ENCODE assay signal across 16 cellular contexts in the genomic region with DNA sequence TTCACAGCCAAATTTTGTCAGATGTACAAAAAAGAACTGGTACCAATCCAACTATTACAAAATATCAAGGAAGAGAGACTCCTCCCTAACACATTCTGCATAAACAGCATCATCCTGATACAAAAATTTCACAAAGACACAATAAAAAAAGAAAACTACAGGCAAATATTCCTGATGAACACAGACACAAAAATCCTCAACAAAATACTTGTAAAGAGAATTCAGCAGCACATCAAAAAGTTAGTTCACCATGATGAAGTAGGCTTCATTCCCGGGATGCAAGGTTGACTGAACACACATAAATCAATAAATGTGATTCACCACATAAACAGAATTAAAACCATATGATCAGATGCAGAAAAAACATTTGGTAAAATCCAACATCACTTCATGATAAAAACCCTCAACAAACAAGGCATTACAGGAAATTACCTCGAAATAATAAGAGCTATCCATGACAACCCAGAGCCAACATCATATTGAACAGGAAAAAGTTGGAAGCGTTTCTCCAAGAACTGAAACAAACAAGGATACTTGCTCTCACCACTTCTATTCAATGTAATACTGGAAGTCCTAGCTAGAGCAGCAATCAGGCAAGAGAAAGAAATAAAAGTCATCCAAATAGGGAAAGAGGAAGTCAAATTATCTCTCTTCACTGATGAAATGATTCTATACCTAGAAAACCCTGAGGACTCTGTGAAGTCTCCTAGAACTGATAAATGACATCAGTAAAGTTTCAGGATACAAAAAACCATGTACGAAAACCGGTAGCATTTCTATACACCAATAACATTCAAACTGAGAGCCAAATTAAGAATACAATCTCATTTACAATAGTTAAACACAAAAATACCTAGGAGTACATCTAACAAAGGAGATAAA.
A peak's percentile ranks its signal among the peaks of the same experiment; 100 is the strongest.
DNase-seq lines count a peak whose midpoint lies in the region; ATAC-seq and TF ChIP-seq lines count a peak whose summit lies in the region.
"Had no signal": no experiment of that assay in that cellular context is flagged by ENCODE, and none has a peak within 500 bp of the region (broad histone marks: within the 10 kb centered on the region; RNA-seq: fewer than 3 reads in every experiment).

No MANE protein-coding gene starts in this region.

- TF ChIP-seq CTCF in left ventricle myocardium inferior (IDR thresholded peaks at IDR 0.05; ENCODE audit: borderline replicate concordance): no peak
- no peak for TF ChIP-seq CTCF in fibroblast of lung (conservative IDR thresholded peaks at IDR 0.05 in 1 of 2, IDR thresholded peaks at IDR 0.05 in 1 of 2; ENCODE audit: low read depth in 1 of 2, low read length in 2 of 2)
- TF ChIP-seq CTCF in uterus (IDR thresholded peaks at IDR 0.05): no peak

- no peak overlapping the region for H3K9ac ChIP-seq in fibroblast of lung (ENCODE audit: insufficient read depth, low read length)
- H3K9ac ChIP-seq: KMS-11 had no signal

- H3K27me3 ChIP-seq in left ventricle myocardium inferior (ENCODE audit: low read depth) (no peaks in the 10 kb centered on the region), fibroblast of lung (ENCODE audit: control insufficient read depth, insufficient read depth, low read length) (no peaks in the 10 kb centered on the region), uterus (no peaks in the 10 kb centered on the region)
- H3K27me3 ChIP-seq: gastrocnemius medialis had no signal

- DNase-seq in left ventricle myocardium superior (no peak), left ventricle myocardium inferior (no peak), fibroblast of lung (ENCODE audit: low read depth in 2 of 2) (peak; percentile 56 to 61), uterus (no peak), dedifferentiated amniotic fluid mesenchymal stem cell (ENCODE audit: extremely low spot score) (no peak)
- DNase-seq in activated naive CD4-positive, alpha-beta T cell treated with anti-CD3 and anti-CD28 coated beads, Interleukin-2, amount 50 U/mL, for 72 hours (ENCODE audit: low spot score in 2 of 2): no peak
- no peak for DNase-seq in stimulated activated CD4-positive, alpha-beta T cell treated with anti-CD3 and anti-CD28 coated beads, Interleukin-2, amount 100 ng/mL, for 48 hours
- DNase-seq: activated CD4-positive, alpha-beta T cell treated with anti-CD3 and anti-CD28 coated beads, Interleukin-2, amount 10 ng/mL, durations not matched to agents 7 days and 5 days; effector memory CD4-positive, alpha-beta T cell; gastrocnemius medialis; NCI-H2227 treated with DMSO at 0.1 percent for 48 hours had no signal

- no peak overlapping the region for H3K4me3 ChIP-seq in left ventricle myocardium inferior
- no peak overlapping the region for H3K4me3 ChIP-seq in fibroblast of lung (replicated peaks in 1 of 4; ENCODE audit: control extremely low read depth in 1 of 4, insufficient read depth in 1 of 4, low read depth in 3 of 4, low read length in 4 of 4)
- no peak overlapping the region for H3K4me3 ChIP-seq in uterus
- H3K4me3 ChIP-seq: gastrocnemius medialis, lung had no signal

- ATAC-seq in left ventricle myocardium superior: peak; percentile 62
- ATAC-seq in SK-N-SH treated with all-trans-retinoic acid at 6 μM for 48 hours: peak; percentile 45
- ATAC-seq in activated naive CD4-positive, alpha-beta T cell treated with anti-CD3 and anti-CD28 coated beads, Interleukin-2, amount 50 U/mL, for 72 hours: no peak
- ATAC-seq: gastrocnemius medialis; natural killer cell treated with Interleukin-12 subunit alpha and Interleukin-12 subunit beta and Interleukin-15 and Interleukin-18, amount 100 ng/mL, for 72 hours had no signal

- intact Hi-C loops in left ventricle myocardium superior (cut with micrococcal nuclease) (no loop called here), left ventricle myocardium inferior (cut with micrococcal nuclease) (no loop called here), uterus (cut with DNase I; ENCODE audit: low total_unique reads) (no loop called here)

- no peaks in the 10 kb centered on the region for H4K20me1 ChIP-seq in fibroblast of lung (ENCODE audit: control insufficient read depth, extremely low read depth, insufficient read depth, low read length)

- H3K36me3 ChIP-seq in left ventricle myocardium inferior (no peaks in the 10 kb centered on the region), fibroblast of lung (ENCODE audit: control insufficient read depth, insufficient read depth, low read length) (no peaks in the 10 kb centered on the region), uterus (no peaks in the 10 kb centered on the region)
- H3K36me3 ChIP-seq: gastrocnemius medialis had no signal

- H3K9me3 ChIP-seq in left ventricle myocardium inferior (replicated peaks): peaks cover 3% of the 10 kb centered on the region
- H3K9me3 ChIP-seq in fibroblast of lung (ENCODE audit: control insufficient read depth, insufficient read depth, low read depth, low read length): no peaks in the 10 kb centered on the region
- H3K9me3 ChIP-seq in uterus: no peaks in the 10 kb centered on the region
- H3K9me3 ChIP-seq: gastrocnemius medialis had no signal

- no peaks in the 10 kb centered on the region for H3K79me2 ChIP-seq in fibroblast of lung (ENCODE audit: control insufficient read depth, insufficient read depth, low read length)

- H3K4me1 ChIP-seq in left ventricle myocardium inferior: no peaks in the 10 kb centered on the region
- H3K4me1 ChIP-seq in fibroblast of lung (ENCODE audit: control insufficient read depth, extremely low read depth, insufficient read depth, low read length): peaks cover 3% of the 10 kb centered on the region
- no peaks in the 10 kb centered on the region for H3K4me1 ChIP-seq in uterus
- H3K4me1 ChIP-seq: gastrocnemius medialis had no signal

- TF ChIP-seq POLR2A in uterus (IDR thresholded peaks at IDR 0.05): no peak

- H3K27ac Mint-ChIP-seq in activated naive CD4-positive, alpha-beta T cell treated with anti-CD3 and anti-CD28 coated beads, Interleukin-2, amount 50 U/mL, for 72 hours: no peak overlapping the region
- H3K27ac Mint-ChIP-seq: activated CD4-positive, alpha-beta T cell treated with anti-CD3 and anti-CD28 coated beads, Interleukin-2, amount 10 ng/mL, durations not matched to agents 7 days and 5 days; activated naive CD4-positive, alpha-beta T cell treated with anti-CD3 and anti-CD28 coated beads, Interleukin-2, amount 50 U/mL, for 24 hours; natural killer cell treated with Interleukin-12 subunit alpha and Interleukin-12 subunit beta and Interleukin-15 and Interleukin-18, amount 100 ng/mL, for 72 hours had no signal

- H3K4me2 ChIP-seq in fibroblast of lung (ENCODE audit: extremely low read depth, insufficient read depth, low read length): no peak overlapping the region
- H3K4me2 ChIP-seq: KMS-11 had no signal

- H3K27ac ChIP-seq in left ventricle myocardium inferior (replicated peaks) (no peak overlapping the region), fibroblast of lung (ENCODE audit: insufficient read depth, low read length) (no peak overlapping the region), uterus (peak overlapping the region; percentile 32 to 63)
- H3K27ac ChIP-seq: KMS-11 had no signal

- H3K9me3 Mint-ChIP-seq in activated naive CD4-positive, alpha-beta T cell treated with anti-CD3 and anti-CD28 coated beads, Interleukin-2, amount 50 U/mL, for 72 hours: no peaks in the 10 kb centered on the region
- H3K9me3 Mint-ChIP-seq: activated naive CD4-positive, alpha-beta T cell treated with anti-CD3 and anti-CD28 coated beads, Interleukin-2, amount 50 U/mL, for 24 hours; natural killer cell treated with Interleukin-12 subunit alpha and Interleukin-12 subunit beta and Interleukin-15 and Interleukin-18, amount 100 ng/mL, for 72 hours had no signal

- no peaks in the 10 kb centered on the region for H3K36me3 Mint-ChIP-seq in activated naive CD4-positive, alpha-beta T cell treated with anti-CD3 and anti-CD28 coated beads, Interleukin-2, amount 50 U/mL, for 72 hours
- H3K36me3 Mint-ChIP-seq: natural killer cell treated with Interleukin-12 subunit alpha and Interleukin-12 subunit beta and Interleukin-15 and Interleukin-18, amount 100 ng/mL, for 72 hours had no signal

- H2AFZ ChIP-seq in fibroblast of lung (ENCODE audit: low read length): no peak overlapping the region

TF ChIP-seq in SK-N-SH treated with all-trans-retinoic acid at 6 μM for 48 hours, 23 proteins besides CTCF, POLR2A, EP300 and RAD21 (continues in another document):
- TF ChIP-seq CSDC2 (CRISPR knock-in tag; IDR thresholded peaks at IDR 0.05) (no peak), PPARA (CRISPR knock-in tag; IDR thresholded peaks at IDR 0.05; ENCODE audit: borderline replicate concordance) (no peak), TCF4 (CRISPR knock-in tag; IDR thresholded peaks at IDR 0.05; ENCODE audit: borderline replicate concordance) (no peak), OSR1 (CRISPR knock-in tag; IDR thresholded peaks at IDR 0.05) (no peak), ESRRG (CRISPR knock-in tag; IDR thresholded peaks at IDR 0.05) (no peak), TOX (CRISPR knock-in tag; IDR thresholded peaks at IDR 0.05; ENCODE audit: borderline replicate concordance) (no peak), SNAI2 (CRISPR knock-in tag; IDR thresholded peaks at IDR 0.05) (no peak)
- TF ChIP-seq, protein P1, sequence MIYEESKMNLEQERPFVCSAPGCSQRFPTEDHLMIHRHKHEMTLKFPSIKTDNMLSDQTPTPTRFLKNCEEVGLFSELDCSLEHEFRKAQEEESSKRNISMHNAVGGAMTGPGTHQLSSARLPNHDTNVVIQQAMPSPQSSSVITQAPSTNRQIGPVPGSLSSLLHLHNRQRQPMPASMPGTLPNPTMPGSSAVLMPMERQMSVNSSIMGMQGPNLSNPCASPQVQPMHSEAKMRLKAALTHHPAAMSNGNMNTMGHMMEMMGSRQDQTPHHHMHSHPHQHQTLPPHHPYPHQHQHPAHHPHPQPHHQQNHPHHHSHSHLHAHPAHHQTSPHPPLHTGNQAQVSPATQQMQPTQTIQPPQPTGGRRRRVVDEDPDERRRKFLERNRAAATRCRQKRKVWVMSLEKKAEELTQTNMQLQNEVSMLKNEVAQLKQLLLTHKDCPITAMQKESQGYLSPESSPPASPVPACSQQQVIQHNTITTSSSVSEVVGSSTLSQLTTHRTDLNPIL (CRISPR knock-in tag; IDR thresholded peaks at IDR 0.05; ENCODE audit: low read depth): no peak
- TF ChIP-seq, protein P2, sequence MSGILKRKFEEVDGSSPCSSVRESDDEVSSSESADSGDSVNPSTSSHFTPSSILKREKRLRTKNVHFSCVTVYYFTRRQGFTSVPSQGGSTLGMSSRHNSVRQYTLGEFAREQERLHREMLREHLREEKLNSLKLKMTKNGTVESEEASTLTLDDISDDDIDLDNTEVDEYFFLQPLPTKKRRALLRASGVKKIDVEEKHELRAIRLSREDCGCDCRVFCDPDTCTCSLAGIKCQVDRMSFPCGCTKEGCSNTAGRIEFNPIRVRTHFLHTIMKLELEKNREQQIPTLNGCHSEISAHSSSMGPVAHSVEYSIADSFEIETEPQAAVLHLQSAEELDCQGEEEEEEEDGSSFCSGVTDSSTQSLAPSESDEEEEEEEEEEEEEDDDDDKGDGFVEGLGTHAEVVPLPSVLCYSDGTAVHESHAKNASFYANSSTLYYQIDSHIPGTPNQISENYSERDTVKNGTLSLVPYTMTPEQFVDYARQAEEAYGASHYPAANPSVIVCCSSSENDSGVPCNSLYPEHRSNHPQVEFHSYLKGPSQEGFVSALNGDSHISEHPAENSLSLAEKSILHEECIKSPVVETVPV (CRISPR knock-in tag; IDR thresholded peaks at IDR 0.05): no peak

Comparison
In these comparisons a context has a peak if more than half of its experiments do, and no peak if none do; other contexts are left out.
1. ATAC-seq: peak in left ventricle myocardium superior (single experiment) and SK-N-SH treated with all-trans-retinoic acid at 6 μM for 48 hours (single experiment); none in activated naive CD4-positive, alpha-beta T cell treated with anti-CD3 and anti-CD28 coated beads, Interleukin-2, amount 50 U/mL, for 72 hours (0 of 2).
2. DNase-seq: peak in fibroblast of lung (2 of 2); none in left ventricle myocardium superior (single experiment), left ventricle myocardium inferior (single experiment), uterus (0 of 2), activated naive CD4-positive, alpha-beta T cell treated with anti-CD3 and anti-CD28 coated beads, Interleukin-2, amount 50 U/mL, for 72 hours (0 of 2), dedifferentiated amniotic fluid mesenchymal stem cell (single experiment) and stimulated activated CD4-positive, alpha-beta T cell treated with anti-CD3 and anti-CD28 coated beads, Interleukin-2, amount 100 ng/mL, for 48 hours (0 of 2).
3. H3K27ac ChIP-seq: peak in uterus (2 of 2); none in left ventricle myocardium inferior (single experiment) and fibroblast of lung (single experiment).